Comparison of ENCODE assay signal across 31 cellular contexts in genomic region chr2:236941551-236941950, GRCh38.
"Had no signal": no experiment of that assay in that cellular context is flagged by ENCODE, and none has a peak within 500 bp of the region (broad histone marks: within the 10 kb centered on the region; RNA-seq: fewer than 3 reads in every experiment).

No MANE protein-coding gene starts in this region.

- H3K4me3 ChIP-seq: adrenal gland, body of pancreas, coronary artery, dorsolateral prefrontal cortex, gastrocnemius medialis had no signal

- H3K27ac ChIP-seq: adrenal gland, body of pancreas, coronary artery, dorsolateral prefrontal cortex, foreskin keratinocyte, gastrocnemius medialis had no signal

- H3K27me3 Mint-ChIP-seq: activated CD4-positive, alpha-beta T cell treated with anti-CD3 and anti-CD28 coated beads for 36 hours; activated CD4-positive, alpha-beta T cell treated with anti-CD3 and anti-CD28 coated beads, Interleukin-2, amount 10 ng/mL, durations not matched to agents 24 days and 14 days; activated naive CD4-positive, alpha-beta T cell treated with anti-CD3 and anti-CD28 coated beads, Interleukin-2, amount 50 U/mL, for 24 hours; activated naive CD8-positive, alpha-beta T cell treated with anti-CD3 and anti-CD28 coated beads for 36 hours; activated naive CD8-positive, alpha-beta T cell treated with anti-CD3 and anti-CD28 coated beads, Interleukin-2, amount 50 U/mL, for 24 hours had no signal

- H3K9me3 Mint-ChIP-seq: activated CD4-positive, alpha-beta memory T cell treated with anti-CD3 and anti-CD28 coated beads for 36 hours; activated CD4-positive, alpha-beta T cell treated with anti-CD3 and anti-CD28 coated beads, Interleukin-2, amount 10 ng/mL, durations not matched to agents 24 days and 14 days; activated naive CD4-positive, alpha-beta T cell treated with anti-CD3 and anti-CD28 coated beads for 36 hours; activated naive CD4-positive, alpha-beta T cell treated with anti-CD3 and anti-CD28 coated beads, Interleukin-2, amount 50 U/mL, for 24 hours; activated naive CD8-positive, alpha-beta T cell treated with anti-CD3 and anti-CD28 coated beads for 36 hours; activated naive CD8-positive, alpha-beta T cell treated with anti-CD3 and anti-CD28 coated beads, Interleukin-2, amount 50 U/mL, for 24 hours; activated T-helper 1 cell treated with anti-CD3 and anti-CD28 coated beads, Interleukin-12 subunit alpha, Interleukin-12 subunit beta, Interleukin-2, Interleukin-4 antibody, amounts not matched to agents 30 ng/mL and 10 ng/mL and 1 ng/mL, durations not matched to agents 14 hours and 24 hours and 36 hours; activated T-helper 2 cell treated with anti-CD3 and anti-CD28 coated beads, Interferon-gamma antibody, Interleukin-2, Interleukin-4, amounts not matched to agents 10 μg/mL and 5 μg/mL and 100 μg/mL, durations not matched to agents 14 hours and 24 hours and 36 hours; dendritic cell treated with granulocyte-macrophage colony-stimulating factor and Interleukin-4, amounts not matched to agents 40 ng/mL and 50 ng/mL, for 4 days; endodermal cell had no signal

- ATAC-seq: activated CD4-positive, alpha-beta T cell treated with anti-CD3 and anti-CD28 coated beads for 36 hours; activated CD8-positive, alpha-beta memory T cell treated with anti-CD3 and anti-CD28 coated beads, Interleukin-2, amount 10 ng/mL, durations not matched to agents 7 days and 5 days; activated CD8-positive, alpha-beta T cell treated with anti-CD3 and anti-CD28 coated beads, Interleukin-2, amount 10 ng/mL, durations not matched to agents 7 days and 5 days; activated naive CD8-positive, alpha-beta T cell treated with anti-CD3 and anti-CD28 coated beads, Interleukin-2, amount 50 U/mL, for 24 hours; body of pancreas; esophagus mucosa; foreskin keratinocyte; gastrocnemius medialis had no signal

- H3K36me3 ChIP-seq: adrenal gland, gastrocnemius medialis had no signal

- H3K4me1 Mint-ChIP-seq: activated CD4-positive, alpha-beta T cell treated with anti-CD3 and anti-CD28 coated beads for 36 hours; activated naive CD4-positive, alpha-beta T cell treated with anti-CD3 and anti-CD28 coated beads, Interleukin-2, amount 50 U/mL, for 24 hours; activated naive CD8-positive, alpha-beta T cell treated with anti-CD3 and anti-CD28 coated beads for 36 hours; activated naive CD8-positive, alpha-beta T cell treated with anti-CD3 and anti-CD28 coated beads, Interleukin-2, amount 50 U/mL, for 24 hours had no signal

- H3K4me1 ChIP-seq: adrenal gland, body of pancreas, foreskin keratinocyte, gastrocnemius medialis had no signal

- H3K27me3 ChIP-seq: adrenal gland, body of pancreas, gastrocnemius medialis had no signal

- DNase-seq: activated CD4-positive, alpha-beta memory T cell treated with anti-CD3 and anti-CD28 coated beads for 36 hours; activated CD4-positive, alpha-beta T cell treated with anti-CD3 and anti-CD28 coated beads for 36 hours; activated CD4-positive, alpha-beta T cell treated with anti-CD3 and anti-CD28 coated beads, Interleukin-2, amount 10 ng/mL, durations not matched to agents 24 days and 14 days; activated CD4-positive, CD25-positive, alpha-beta regulatory T cell; activated CD4-positive, CD25-positive, alpha-beta regulatory T cell treated with anti-CD3 and anti-CD28 coated beads, Interleukin-2, amount 50 U/mL, for 72 hours; activated CD8-positive, alpha-beta memory T cell treated with anti-CD3 and anti-CD28 coated beads, Interleukin-2, amount 10 ng/mL, durations not matched to agents 7 days and 5 days; activated CD8-positive, alpha-beta memory T cell treated with anti-CD3 and anti-CD28 coated beads, Interleukin-2, amount 50 U/mL, for 4 hours; activated CD8-positive, alpha-beta T cell treated with anti-CD3 and anti-CD28 coated beads, Interleukin-2, amount 10 ng/mL, durations not matched to agents 7 days and 5 days; activated effector memory CD4-positive, alpha-beta T cell treated with anti-CD3 and anti-CD28 coated beads, Interleukin-2, amount 50 U/mL, for 16 hours; activated naive CD4-positive, alpha-beta T cell treated with anti-CD3 and anti-CD28 coated beads for 36 hours; activated naive CD8-positive, alpha-beta T cell treated with anti-CD3 and anti-CD28 coated beads for 36 hours; activated naive CD8-positive, alpha-beta T cell treated with anti-CD3 and anti-CD28 coated beads, Interleukin-2, amount 50 U/mL, for 24 hours; activated T-cell treated with anti-CD3 and anti-CD28 coated beads, Interleukin-2, amount 50 U/mL, for 1 hour; activated T-cell treated with anti-CD3 and anti-CD28 coated beads, Interleukin-2, amount 50 U/mL, for 48 hours; amygdala; aorta; caudate nucleus; dorsolateral prefrontal cortex; effector memory CD4-positive, alpha-beta T cell; endodermal cell; foreskin keratinocyte; gastrocnemius medialis; T-helper 2 cell had no signal

- H3K9me3 ChIP-seq: adrenal gland, body of pancreas, gastrocnemius medialis had no signal

- H3K4me3 Mint-ChIP-seq: activated CD4-positive, alpha-beta memory T cell treated with anti-CD3 and anti-CD28 coated beads for 36 hours; activated CD4-positive, alpha-beta T cell treated with anti-CD3 and anti-CD28 coated beads for 36 hours; activated CD4-positive, alpha-beta T cell treated with anti-CD3 and anti-CD28 coated beads, Interleukin-2, amount 10 ng/mL, durations not matched to agents 24 days and 14 days; activated CD8-positive, alpha-beta memory T cell treated with anti-CD3 and anti-CD28 coated beads, Interleukin-2, amount 10 ng/mL, durations not matched to agents 7 days and 5 days; activated CD8-positive, alpha-beta T cell treated with anti-CD3 and anti-CD28 coated beads, Interleukin-2, amount 10 ng/mL, durations not matched to agents 7 days and 5 days; activated naive CD4-positive, alpha-beta T cell treated with anti-CD3 and anti-CD28 coated beads for 36 hours; activated naive CD4-positive, alpha-beta T cell treated with anti-CD3 and anti-CD28 coated beads, Interleukin-2, amount 50 U/mL, for 24 hours; activated naive CD8-positive, alpha-beta T cell treated with anti-CD3 and anti-CD28 coated beads for 36 hours; activated naive CD8-positive, alpha-beta T cell treated with anti-CD3 and anti-CD28 coated beads, Interleukin-2, amount 50 U/mL, for 24 hours; activated T-helper 1 cell treated with anti-CD3 and anti-CD28 coated beads, Interleukin-12 subunit alpha, Interleukin-12 subunit beta, Interleukin-2, Interleukin-4 antibody, amounts not matched to agents 30 ng/mL and 10 ng/mL and 1 ng/mL, durations not matched to agents 14 hours and 24 hours and 36 hours; dendritic cell treated with granulocyte-macrophage colony-stimulating factor and Interleukin-4, amounts not matched to agents 40 ng/mL and 50 ng/mL, for 4 days; endodermal cell had no signal

- H3K27ac Mint-ChIP-seq: activated CD4-positive, alpha-beta memory T cell treated with anti-CD3 and anti-CD28 coated beads for 36 hours; activated CD4-positive, alpha-beta T cell treated with anti-CD3 and anti-CD28 coated beads for 36 hours; activated CD4-positive, alpha-beta T cell treated with anti-CD3 and anti-CD28 coated beads, Interleukin-2, amount 10 ng/mL, durations not matched to agents 24 days and 14 days; activated CD8-positive, alpha-beta memory T cell treated with anti-CD3 and anti-CD28 coated beads, Interleukin-2, amount 10 ng/mL, durations not matched to agents 7 days and 5 days; activated CD8-positive, alpha-beta T cell treated with anti-CD3 and anti-CD28 coated beads, Interleukin-2, amount 10 ng/mL, durations not matched to agents 7 days and 5 days; activated naive CD4-positive, alpha-beta T cell treated with anti-CD3 and anti-CD28 coated beads for 36 hours; activated naive CD4-positive, alpha-beta T cell treated with anti-CD3 and anti-CD28 coated beads, Interleukin-2, amount 50 U/mL, for 24 hours; activated naive CD8-positive, alpha-beta T cell treated with anti-CD3 and anti-CD28 coated beads for 36 hours; activated naive CD8-positive, alpha-beta T cell treated with anti-CD3 and anti-CD28 coated beads, Interleukin-2, amount 50 U/mL, for 24 hours; activated T-helper 1 cell treated with anti-CD3 and anti-CD28 coated beads, Interleukin-12 subunit alpha, Interleukin-12 subunit beta, Interleukin-2, Interleukin-4 antibody, amounts not matched to agents 30 ng/mL and 10 ng/mL and 1 ng/mL, durations not matched to agents 14 hours and 24 hours and 36 hours; dendritic cell treated with granulocyte-macrophage colony-stimulating factor and Interleukin-4, amounts not matched to agents 40 ng/mL and 50 ng/mL, for 4 days; endodermal cell had no signal

- H3K36me3 Mint-ChIP-seq: activated CD4-positive, alpha-beta memory T cell treated with anti-CD3 and anti-CD28 coated beads for 36 hours; activated CD8-positive, alpha-beta memory T cell treated with anti-CD3 and anti-CD28 coated beads, Interleukin-2, amount 10 ng/mL, durations not matched to agents 7 days and 5 days; activated naive CD4-positive, alpha-beta T cell treated with anti-CD3 and anti-CD28 coated beads, Interleukin-2, amount 50 U/mL, for 24 hours; activated naive CD8-positive, alpha-beta T cell treated with anti-CD3 and anti-CD28 coated beads for 36 hours had no signal
